ENCODE assay signal across 1 cellular context in the genomic region with DNA sequence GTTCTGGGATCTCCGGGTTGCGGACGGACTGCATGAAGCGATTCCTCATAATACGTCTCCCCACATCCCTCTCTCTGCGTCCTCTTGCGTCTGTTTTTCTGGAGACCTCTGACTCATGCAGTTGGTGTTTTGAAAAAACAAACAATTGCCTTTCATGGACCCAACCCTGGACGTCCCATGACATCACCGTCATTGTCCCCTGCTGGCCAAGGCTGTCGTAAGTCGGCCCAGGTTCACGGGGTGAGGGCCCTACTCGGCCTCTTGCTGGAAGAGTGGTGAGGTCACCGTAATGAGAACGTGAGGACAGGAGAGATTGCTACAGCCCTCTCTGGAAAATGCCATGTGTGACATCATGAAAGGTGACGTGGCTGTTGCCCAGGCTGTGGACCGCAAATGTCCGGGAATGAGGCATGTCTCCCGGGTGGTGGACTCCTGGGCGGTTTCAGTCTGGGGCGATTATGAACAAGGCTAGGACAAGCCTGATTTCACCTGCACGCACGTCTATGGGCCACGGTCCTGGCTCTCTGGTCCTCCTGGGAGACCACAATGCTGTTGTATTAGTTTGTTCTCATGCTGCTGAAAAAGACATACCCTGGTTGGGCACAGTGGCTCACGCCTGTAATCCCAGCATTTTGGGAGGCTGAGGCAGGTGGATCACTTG.
A peak's percentile ranks its signal among the peaks of the same experiment; 100 is the strongest.
TF ChIP-seq lines count a peak whose summit lies in the region.

No MANE protein-coding gene starts in this region.

TF ChIP-seq in HepG2, 621 proteins besides CTCF, POLR2A, EP300 and RAD21 (continued from another document):
- TF ChIP-seq SOX5 (CRISPR knock-in tag; IDR thresholded peaks at IDR 0.05; ENCODE audit: borderline replicate concordance): peak; percentile 96
- no peak for TF ChIP-seq ZBTB7B (CRISPR knock-in tag; IDR thresholded peaks at IDR 0.05)
- TF ChIP-seq TSC22D2 (CRISPR knock-in tag; IDR thresholded peaks at IDR 0.05; ENCODE audit: borderline replicate concordance): no peak
- TF ChIP-seq ZNF33A (CRISPR knock-in tag; IDR thresholded peaks at IDR 0.05; ENCODE audit: borderline replicate concordance): no peak
- TF ChIP-seq GABPB1 (CRISPR knock-in tag; IDR thresholded peaks at IDR 0.05): peak; percentile 64
- no peak; the same call in 1 of the 2 replicates for TF ChIP-seq STAG1 (CRISPR knock-in tag; IDR thresholded peaks at IDR 0.05)
- no peak for TF ChIP-seq MLLT10 (CRISPR knock-in tag; IDR thresholded peaks at IDR 0.05)
- peak; percentile 44; the same call in 1 of the 2 replicates for TF ChIP-seq ZNF710 (CRISPR knock-in tag; IDR thresholded peaks at IDR 0.05; ENCODE audit: borderline replicate concordance)
- no peak for TF ChIP-seq ZNF468 (CRISPR knock-in tag; IDR thresholded peaks at IDR 0.05)
- TF ChIP-seq ETV5 (CRISPR knock-in tag; IDR thresholded peaks at IDR 0.05; ENCODE audit: borderline replicate concordance): peak; percentile 39; the same call in 1 of the 2 replicates
- TF ChIP-seq ZNF251 (CRISPR knock-in tag; IDR thresholded peaks at IDR 0.05): no peak
- TF ChIP-seq ZSCAN25 (CRISPR knock-in tag; IDR thresholded peaks at IDR 0.05): no peak
- TF ChIP-seq KLF11 (CRISPR knock-in tag; IDR thresholded peaks at IDR 0.05): no peak
- TF ChIP-seq ZNF264 (CRISPR knock-in tag; IDR thresholded peaks at IDR 0.05): peak; percentile 43; the same call in 1 of the 2 replicates
- TF ChIP-seq ELF1 (CRISPR knock-in tag; IDR thresholded peaks at IDR 0.05): no peak
- peak; percentile 97 for TF ChIP-seq ATF7 (IDR thresholded peaks at IDR 0.05)
- TF ChIP-seq ATF7 (CRISPR knock-in tag; IDR thresholded peaks at IDR 0.05): peak; percentile 99
- TF ChIP-seq SNAPC5 (CRISPR knock-in tag; IDR thresholded peaks at IDR 0.05; ENCODE audit: borderline replicate concordance): no peak
- no peak for TF ChIP-seq NFKBIZ (CRISPR knock-in tag; IDR thresholded peaks at IDR 0.05)
- TF ChIP-seq, protein P1, sequence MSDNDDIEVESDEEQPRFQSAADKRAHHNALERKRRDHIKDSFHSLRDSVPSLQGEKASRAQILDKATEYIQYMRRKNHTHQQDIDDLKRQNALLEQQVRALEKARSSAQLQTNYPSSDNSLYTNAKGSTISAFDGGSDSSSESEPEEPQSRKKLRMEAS (IDR thresholded peaks at IDR 0.05): 0 out of 2 replicates have a peak, but pooled peaks have one; percentile 35
- no peak for TF ChIP-seq TBX3 (IDR thresholded peaks at IDR 0.05; ENCODE audit: borderline replicate concordance)
- TF ChIP-seq ZSCAN29 (CRISPR knock-in tag; conservative IDR thresholded peaks at IDR 0.05): no peak
- TF ChIP-seq ISL2 (CRISPR knock-in tag; IDR thresholded peaks at IDR 0.05): 0 out of 2 replicates have a peak, but pooled peaks have one; percentile 44
- TF ChIP-seq, protein P2, sequence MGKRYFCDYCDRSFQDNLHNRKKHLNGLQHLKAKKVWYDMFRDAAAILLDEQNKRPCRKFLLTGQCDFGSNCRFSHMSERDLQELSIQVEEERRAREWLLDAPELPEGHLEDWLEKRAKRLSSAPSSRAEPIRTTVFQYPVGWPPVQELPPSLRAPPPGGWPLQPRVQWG (CRISPR knock-in tag; IDR thresholded peaks at IDR 0.05; ENCODE audit: borderline replicate concordance, low read depth): no peak
- TF ChIP-seq ZFP41 (CRISPR knock-in tag; IDR thresholded peaks at IDR 0.05; ENCODE audit: borderline replicate concordance): no peak
- TF ChIP-seq, protein P3, sequence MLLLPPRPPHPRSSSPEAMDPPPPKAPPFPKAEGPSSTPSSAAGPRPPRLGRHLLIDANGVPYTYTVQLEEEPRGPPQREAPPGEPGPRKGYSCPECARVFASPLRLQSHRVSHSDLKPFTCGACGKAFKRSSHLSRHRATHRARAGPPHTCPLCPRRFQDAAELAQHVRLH (CRISPR knock-in tag; IDR thresholded peaks at IDR 0.05; ENCODE audit: borderline replicate concordance, low read depth): no peak
- TF ChIP-seq GMEB2 (CRISPR knock-in tag; IDR thresholded peaks at IDR 0.05; ENCODE audit: low read depth): no peak
- TF ChIP-seq ZNF83 (CRISPR knock-in tag; IDR thresholded peaks at IDR 0.05; ENCODE audit: borderline replicate concordance): no peak
- peak; percentile 57; the same call in 1 of the 2 replicates for TF ChIP-seq SIN3A (IDR thresholded peaks at IDR 0.05; ENCODE audit: borderline replicate concordance, low read depth, low read length)
- TF ChIP-seq ZMYM2 (CRISPR knock-in tag; IDR thresholded peaks at IDR 0.05): peak; percentile 88
- TF ChIP-seq ZNF234 (CRISPR knock-in tag; conservative IDR thresholded peaks at IDR 0.05): no peak
- TF ChIP-seq, protein P4, sequence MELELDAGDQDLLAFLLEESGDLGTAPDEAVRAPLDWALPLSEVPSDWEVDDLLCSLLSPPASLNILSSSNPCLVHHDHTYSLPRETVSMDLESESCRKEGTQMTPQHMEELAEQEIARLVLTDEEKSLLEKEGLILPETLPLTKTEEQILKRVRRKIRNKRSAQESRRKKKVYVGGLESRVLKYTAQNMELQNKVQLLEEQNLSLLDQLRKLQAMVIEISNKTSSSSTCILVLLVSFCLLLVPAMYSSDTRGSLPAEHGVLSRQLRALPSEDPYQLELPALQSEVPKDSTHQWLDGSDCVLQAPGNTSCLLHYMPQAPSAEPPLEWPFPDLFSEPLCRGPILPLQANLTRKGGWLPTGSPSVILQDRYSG (CRISPR knock-in tag; IDR thresholded peaks at IDR 0.05): no peak
- no peak for TF ChIP-seq ZNF260 (CRISPR knock-in tag; IDR thresholded peaks at IDR 0.05; ENCODE audit: borderline replicate concordance, low read depth)
- no peak for TF ChIP-seq DZIP1 (CRISPR knock-in tag; IDR thresholded peaks at IDR 0.05)
- peak; percentile 71; the same call in 1 of the 2 replicates for TF ChIP-seq ZNF792 (CRISPR knock-in tag; IDR thresholded peaks at IDR 0.05)
- TF ChIP-seq ZFY (CRISPR knock-in tag; IDR thresholded peaks at IDR 0.05): peak; percentile 64
